Comparison of ENCODE assay signal across 2 cellular contexts in genomic region chr2:27014771-27015433, GRCh38.
TF ChIP-seq lines count a peak whose summit lies in the region.

No MANE protein-coding gene starts in this region.

TF ChIP-seq in SK-N-SH, 30 proteins besides CTCF, POLR2A, EP300 and RAD21:
- TF ChIP-seq USF1 (IDR thresholded peaks at IDR 0.05; ENCODE audit: borderline replicate concordance, low read depth) (no peak), GATA2 (CRISPR knock-in tag; IDR thresholded peaks at IDR 0.05) (no peak), FOSL2 (IDR thresholded peaks at IDR 0.05; ENCODE audit: borderline replicate concordance, low read depth) (no peak), GABPA (IDR thresholded peaks at IDR 0.05; ENCODE audit: low read depth) (no peak), NFIC (IDR thresholded peaks at IDR 0.05; ENCODE audit: borderline replicate concordance) (no peak), TAF1 (IDR thresholded peaks at IDR 0.05; ENCODE audit: borderline replicate concordance, low read depth, low read length) (no peak), MEF2A (IDR thresholded peaks at IDR 0.05; ENCODE audit: borderline replicate concordance, low read depth) (no peak), FOXJ3 (CRISPR knock-in tag; IDR thresholded peaks at IDR 0.05) (no peak), NRF1 (IDR thresholded peaks at IDR 0.05; ENCODE audit: low read depth, low read length) (no peak), IRF3 (IDR thresholded peaks at IDR 0.05; ENCODE audit: low read depth, low read length) (no peak), SMC3 (IDR thresholded peaks at IDR 0.05; ENCODE audit: low read depth, low read length) (no peak)
TF ChIP-seq in SK-N-SH: peak in this region for 0.

TF ChIP-seq in SK-N-SH treated with all-trans-retinoic acid at 6 μM for 48 hours, 23 proteins besides CTCF, POLR2A, EP300 and RAD21:
- TF ChIP-seq ZC3H10 (CRISPR knock-in tag; IDR thresholded peaks at IDR 0.05) (no peak), TSHZ2 (CRISPR knock-in tag; IDR thresholded peaks at IDR 0.05) (no peak), TCF4 (CRISPR knock-in tag; IDR thresholded peaks at IDR 0.05; ENCODE audit: borderline replicate concordance) (no peak), BACH2 (CRISPR knock-in tag; IDR thresholded peaks at IDR 0.05; ENCODE audit: borderline replicate concordance) (no peak), ZNF8 (CRISPR knock-in tag; IDR thresholded peaks at IDR 0.05) (no peak), OSR1 (CRISPR knock-in tag; IDR thresholded peaks at IDR 0.05) (no peak), ISL1 (CRISPR knock-in tag; IDR thresholded peaks at IDR 0.05) (no peak), CSDC2 (CRISPR knock-in tag; IDR thresholded peaks at IDR 0.05) (no peak), CSRNP3 (CRISPR knock-in tag; IDR thresholded peaks at IDR 0.05) (no peak), ZNF565 (CRISPR knock-in tag; conservative IDR thresholded peaks at IDR 0.05; ENCODE audit: low read depth) (no peak), GLIS3 (CRISPR knock-in tag; IDR thresholded peaks at IDR 0.05) (no peak), ZFP30 (CRISPR knock-in tag; IDR thresholded peaks at IDR 0.05) (no peak), PPARA (CRISPR knock-in tag; IDR thresholded peaks at IDR 0.05; ENCODE audit: borderline replicate concordance) (no peak)
